Comparison of ENCODE assay signal across 15 cellular contexts in genomic region chr10:3056280-3057037, GRCh38. TPM values are rescaled to one million over a fixed set of nuclear protein-coding genes. Genes with fewer than 3 reads are reported as not detected.
DNase-seq lines count a peak whose midpoint lies in the region; ATAC-seq and TF ChIP-seq lines count a peak whose summit lies in the region.
"Had no signal": no experiment of that assay in that cellular context is flagged by ENCODE, and none has a peak within 500 bp of the region (broad histone marks: within the 10 kb centered on the region; RNA-seq: fewer than 3 reads in every experiment).

No MANE protein-coding gene starts in this region.

- H3K27me3 Mint-ChIP-seq in endothelial cell (ENCODE audit: unreplicated experiment) (peaks cover 7% of the 10 kb centered on the region), nephron (ENCODE audit: low read depth) (no peaks in the 10 kb centered on the region)
- peaks cover 3 to 4% of the 10 kb centered on the region in 2 donors for H3K27me3 Mint-ChIP-seq in CD4-positive, alpha-beta memory T cell

- peaks cover 8% of the 10 kb centered on the region for H3K4me1 ChIP-seq in CD4-positive, alpha-beta memory T cell (ENCODE audit: insufficient read depth, low read length)
- H3K4me1 ChIP-seq: psoas muscle, spleen had no signal

- H3K36me3 ChIP-seq in CD4-positive, alpha-beta memory T cell (ENCODE audit: insufficient read depth, low read length) = no peaks in the 10 kb centered on the region
- H3K36me3 ChIP-seq: spleen had no signal

- H3K27ac Mint-ChIP-seq in endothelial cell (ENCODE audit: unreplicated experiment) (peak overlapping the region; percentile 37), nephron (peak overlapping the region; percentile 3 to 46 (median 16))
- peak overlapping the region in 1 of 7 donors; percentile 38 for H3K27ac Mint-ChIP-seq in CD4-positive, alpha-beta memory T cell
- H3K27ac Mint-ChIP-seq: effector memory CD8-positive, alpha-beta T cell had no signal

- TF ChIP-seq CTCF in AG10803 (conservative IDR thresholded peaks at IDR 0.05; ENCODE audit: low read length) (no peak), endothelial cell (IDR thresholded peaks at IDR 0.05; ENCODE audit: unreplicated experiment) (no peak), nephron (IDR thresholded peaks at IDR 0.05; ENCODE audit: unreplicated experiment in 3 of 3) (no peak)

- DNase-seq in AG10803 (ENCODE audit: low read depth) = peak; percentile 33
- DNase-seq in M059J (ENCODE audit: low read depth) = peak; percentile 37
- DNase-seq in endothelial cell (ENCODE audit: low spot score) = no peak
- DNase-seq in CD4-positive, alpha-beta memory T cell = no peak
- no peak for DNase-seq in left colon
- DNase-seq in activated CD8-positive, alpha-beta memory T cell treated with anti-CD3 and anti-CD28 coated beads, Interleukin-2, amount 50 U/mL, for 48 hours = no peak
- no peak for DNase-seq in GM19240 (ENCODE audit: insufficient read length, low spot score)
- DNase-seq: amygdala; effector memory CD8-positive, alpha-beta T cell; mammary epithelial cell; NCI-H1105 treated with DMSO at 0.1 percent for 48 hours; NCI-H526 treated with DMSO at 0.1 percent for 48 hours; psoas muscle; spleen had no signal

- no peaks in the 10 kb centered on the region for H3K9me3 ChIP-seq in CD4-positive, alpha-beta memory T cell (ENCODE audit: control insufficient read depth in 1 of 2, low read length in 2 of 2)

- H3K27ac ChIP-seq in CD4-positive, alpha-beta memory T cell (ENCODE audit: low read depth, low read length) = no peak overlapping the region
- H3K27ac ChIP-seq: psoas muscle, spleen had no signal

- CTCF ChIA-PET in CD4-positive, alpha-beta memory T cell (lab: Charles Lee; ENCODE audit: partially characterized antibody) = no interaction called here

- no peak overlapping the region for H3K4me3 Mint-ChIP-seq in endothelial cell (ENCODE audit: unreplicated experiment)
- peak overlapping the region in 1 of 3 experiments; percentile 24 for H3K4me3 Mint-ChIP-seq in nephron
- no peak overlapping the region for H3K4me3 Mint-ChIP-seq in CD4-positive, alpha-beta memory T cell
- H3K4me3 Mint-ChIP-seq: effector memory CD8-positive, alpha-beta T cell had no signal

- H3K9me3 Mint-ChIP-seq in endothelial cell (ENCODE audit: unreplicated experiment) (no peaks in the 10 kb centered on the region), nephron (no peaks in the 10 kb centered on the region)
- H3K9me3 Mint-ChIP-seq in CD4-positive, alpha-beta memory T cell = peaks cover 0 to 2% (median 0%) of the 10 kb centered on the region in 8 donors
- H3K9me3 Mint-ChIP-seq: effector memory CD8-positive, alpha-beta T cell had no signal

- H3K4me3 ChIP-seq in AG10803 (ENCODE audit: low read length) = no peak overlapping the region
- H3K4me3 ChIP-seq in CD4-positive, alpha-beta memory T cell (ENCODE audit: low read length in 2 of 2) = no peak overlapping the region
- H3K4me3 ChIP-seq: psoas muscle, spleen had no signal

- ATAC-seq in left colon = no peak
- ATAC-seq: effector memory CD8-positive, alpha-beta T cell; psoas muscle had no signal

- peaks cover 5% of the 10 kb centered on the region for H3K27me3 ChIP-seq in CD4-positive, alpha-beta memory T cell (ENCODE audit: insufficient read depth, low read length)

- POLR2A ChIA-PET in CD4-positive, alpha-beta memory T cell (lab: Charles Lee; ENCODE audit: partially characterized antibody) = no interaction called here

- H3K4me1 Mint-ChIP-seq in endothelial cell (ENCODE audit: unreplicated experiment) (peaks cover 11% of the 10 kb centered on the region), nephron (peaks cover 24% of the 10 kb centered on the region)
- H3K4me1 Mint-ChIP-seq in CD4-positive, alpha-beta memory T cell = peaks cover 4 to 10% (median 7%) of the 10 kb centered on the region in 4 donors

- H3K36me3 Mint-ChIP-seq in endothelial cell (ENCODE audit: low read depth, unreplicated experiment) (peaks cover 8% of the 10 kb centered on the region), nephron (ENCODE audit: low read depth) (no peaks in the 10 kb centered on the region)
- no peaks in the 10 kb centered on the region for H3K36me3 Mint-ChIP-seq in CD4-positive, alpha-beta memory T cell

- intact Hi-C loops in CD4-positive, alpha-beta memory T cell (cut with micrococcal nuclease) = no loop called here
- intact Hi-C loops in left colon (cut with DNase I, micrococcal nuclease) = no loop called here

RNA-seq across cellular contexts. Expression of gene PFKP, which starts 10.9 kb away (rescaled TPM):
- 104 and 158 TPM in 2 replicates for total RNA-seq in M059J (2014; rRNA removed; shearing (Covaris generic))
- 52.3 TPM for total RNA-seq in endothelial cell (ENCODE audit: unreplicated experiment)
- 10 to 100 TPM; 83.2 to 83.6 TPM for total RNA-seq in CD4-positive, alpha-beta memory T cell
- 10 to 100 TPM; 62.4 to 63.1 TPM for polyA plus RNA-seq in CD4-positive, alpha-beta memory T cell
- total RNA-seq in left colon = 100 to 1,000 TPM; 104 to 116 TPM

Comparison
In these comparisons a context has a peak if more than half of its experiments do, and no peak if none do; other contexts are left out.
1. DNase-seq: peak in AG10803 (single experiment) and M059J (single experiment); none in endothelial cell (single experiment), CD4-positive, alpha-beta memory T cell (0 of 5), left colon (0 of 2), activated CD8-positive, alpha-beta memory T cell treated with anti-CD3 and anti-CD28 coated beads, Interleukin-2, amount 50 U/mL, for 48 hours (single experiment) and GM19240 (single experiment).